Comparison of ENCODE assay signal across 29 cellular contexts in genomic region chr6:36920546-36920945, GRCh38. TPM values are rescaled to one million over a fixed set of nuclear protein-coding genes. Genes with fewer than 3 reads are reported as not detected.
A peak's percentile ranks its signal among the peaks of the same experiment; 100 is the strongest.
DNase-seq lines count a peak whose midpoint lies in the region; ATAC-seq, FAIRE-seq and TF ChIP-seq lines count a peak whose summit lies in the region.
"Had no signal": no experiment of that assay in that cellular context is flagged by ENCODE, and none has a peak within 500 bp of the region (broad histone marks: within the 10 kb centered on the region; RNA-seq: fewer than 3 reads in every experiment).

No MANE protein-coding gene starts in this region.

- TF ChIP-seq RAD21 in K562 (CRISPR knock-in tag; conservative IDR thresholded peaks at IDR 0.05 in 1 of 2, IDR thresholded peaks at IDR 0.05 in 1 of 2): no peak

- no peaks in the 10 kb centered on the region for H3K9me1 ChIP-seq in K562 (ENCODE audit: control insufficient read depth, insufficient read depth, low read length)

- H3K27me3 ChIP-seq in K562 (ENCODE audit: control insufficient read depth in 2 of 2, insufficient read depth in 2 of 2, low read length in 2 of 2): no peaks in the 10 kb centered on the region
- H3K27me3 ChIP-seq in left lung: no peaks in the 10 kb centered on the region
- no peaks in the 10 kb centered on the region for H3K27me3 ChIP-seq in uterus
- no peaks in the 10 kb centered on the region for H3K27me3 ChIP-seq in H7 (ENCODE audit: control insufficient read depth, insufficient read depth, low read length)

- H3K36me3 ChIP-seq in K562 (ENCODE audit: control insufficient read depth, insufficient read depth, low read length) (peaks cover 91% of the 10 kb centered on the region), left lung (peaks cover 0 to 100% of the 10 kb centered on the region in 2 donors), uterus (no peaks in the 10 kb centered on the region), H7 (replicated peaks; ENCODE audit: control insufficient read depth, insufficient read depth, low read length) (no peaks in the 10 kb centered on the region)
- H3K36me3 ChIP-seq: prostate gland had no signal

- H3K79me2 ChIP-seq in K562 (ENCODE audit: control insufficient read depth, insufficient read depth, low read length): no peaks in the 10 kb centered on the region

- no peak overlapping the region for H3K4me2 ChIP-seq in K562 (ENCODE audit: insufficient read depth, low read length)

- no peak overlapping the region for H2AFZ ChIP-seq in K562 (ENCODE audit: low read depth, low read length)

- no peaks in the 10 kb centered on the region for H3K4me1 ChIP-seq in K562 (replicated peaks in 1 of 2; ENCODE audit: control insufficient read depth in 2 of 2, insufficient read depth in 2 of 2, low read length in 2 of 2)
- H3K4me1 ChIP-seq in left lung: peaks cover 26% of the 10 kb centered on the region in 2 donors
- peaks cover 7 to 13% of the 10 kb centered on the region in 2 donors for H3K4me1 ChIP-seq in uterus
- H3K4me1 ChIP-seq: Caco-2 had no signal

- H3K9me3 ChIP-seq in K562 (replicated peaks; ENCODE audit: control insufficient read depth, insufficient read depth, low read depth, low read length) (no peaks in the 10 kb centered on the region), left lung (no peaks in the 10 kb centered on the region), uterus (no peaks in the 10 kb centered on the region)
- H3K9me3 ChIP-seq: Caco-2, prostate gland, thoracic aorta had no signal

- H3K9ac ChIP-seq in K562 (ENCODE audit: insufficient read depth in 1 of 2, low read depth in 2 of 2, low read length in 2 of 2): no peak overlapping the region

- TF ChIP-seq CTCF in K562 (IDR thresholded peaks at IDR 0.05 in 2 of 3, conservative IDR thresholded peaks at IDR 0.05 in 1 of 3; ENCODE audit: insufficient read depth in 2 of 3, low read depth in 1 of 3, low read length in 3 of 3) (no peak), left lung (IDR thresholded peaks at IDR 0.05) (no peak), uterus (IDR thresholded peaks at IDR 0.05) (no peak)

- WGBS in K562 (ENCODE audit: insufficient coverage, low coverage, missing lambda C conversion rate): 78% methylated on average over 5 of the region's 5 CpGs

- intact Hi-C loops in Right ventricle myocardium superior (cut with DNase I): no loop called here
- intact Hi-C loops in left cardiac atrium (cut with DNase I): no loop called here
- intact Hi-C loops in K562 (cut with micrococcal nuclease): no loop called here
- intact Hi-C loops in left lung (cut with DNase I): no loop called here
- intact Hi-C loops in uterus (cut with DNase I; ENCODE audit: low total_unique reads): no loop called here

- H3K27ac ChIP-seq in K562 (ENCODE audit: extremely low read depth, low read depth, low read length) (no peak overlapping the region), left lung (peak overlapping the region; percentile 55 to 58), uterus (peak overlapping the region; percentile 60 to 91)
- H3K27ac ChIP-seq: coronary artery, prostate gland, thoracic aorta, WERI-Rb-1 had no signal

- no peaks in the 10 kb centered on the region for H4K20me1 ChIP-seq in K562 (replicated peaks; ENCODE audit: control insufficient read depth, insufficient read depth, low read length)

- TF ChIP-seq EP300 in K562 (IDR thresholded peaks at IDR 0.05; ENCODE audit: low read length): no peak

- BruUV-seq in K562 (replicated peaks; lab: Mats Ljungman, UMichigan): no TSS peak

- FAIRE-seq in K562 (lab: Jason Lieb, UNC): no peak
- FAIRE-seq: small intestine had no signal

- H3K4me3 ChIP-seq in K562 (no peak overlapping the region), left lung (no peak overlapping the region), uterus (no peak overlapping the region), H7 (ENCODE audit: insufficient read depth, low read depth, low read length) (no peak overlapping the region)
- H3K4me3 ChIP-seq: coronary artery, prostate gland, thoracic aorta had no signal

- in situ Hi-C loops in K562 (cut with MboI): no loop called here

- POLR2A ChIA-PET in K562 (lab: Yijun Ruan, JAX): no interaction called here

- CTCF ChIA-PET in K562 (lab: Yijun Ruan, JAX; ENCODE audit: low intra/inter-chr PET ratio): no interaction called here

- DNase-seq in Right ventricle myocardium superior (no peak), left cardiac atrium (no peak), K562 (ENCODE audit: extremely low read depth in 1 of 4, low spot score in 3 of 4) (no peak), left lung (no peak), uterus (peak in 1 of 2 donors; percentile 52), H7 (no peak), UCSD-AML1 (lab: John Stamatoyannopoulos, UW; ENCODE audit: unreplicated experiment) (no peak), NCI-H1105 treated with DMSO at 0.1 percent for 48 hours (lab: John Stamatoyannopoulos, UW) (no peak)
- DNase-seq: activated CD4-positive, alpha-beta T cell treated with anti-CD3 and anti-CD28 coated beads, Interleukin-2, amount 10 ng/mL, durations not matched to agents 7 days and 5 days; activated CD8-positive, alpha-beta memory T cell treated with anti-CD3 and anti-CD28 coated beads, Interleukin-2, amount 10 ng/mL, durations not matched to agents 7 days and 5 days; activated naive CD8-positive, alpha-beta T cell treated with anti-CD3 and anti-CD28 coated beads, Interleukin-2, amount 10 ng/mL, durations not matched to agents 7 days and 5 days; Caco-2; endodermal cell; H9; hippocampal formation; NCI-H1436 treated with DMSO at 0.1 percent for 48 hours; NCI-H2171 treated with DMSO at 0.1 percent for 48 hours; NCI-H526; RPMI8226; small intestine; WERI-Rb-1 had no signal

- ATAC-seq in Right ventricle myocardium superior (ENCODE audit: poor library complexity) (peak; percentile 27), left cardiac atrium (no peak), K562 (no peak), left lung (peak; percentile 5)
- ATAC-seq: activated CD8-positive, alpha-beta memory T cell treated with anti-CD3 and anti-CD28 coated beads, Interleukin-2, amount 10 ng/mL, durations not matched to agents 7 days and 5 days; activated T-helper 17 cell treated with anti-CD3 and anti-CD28 coated beads, Interleukin-2, amount 50 U/mL, for 72 hours; SK-N-SH treated with all-trans-retinoic acid at 6 μM for 48 hours; stimulated activated memory B cell treated with anti-CD40 and anti-IgM and Interleukin-4, amounts not matched to agents 10 μg/mL and 1 μg/mL and 100 μg/mL, for 72 hours had no signal

- TF ChIP-seq POLR2A in K562 (conservative IDR thresholded peaks at IDR 0.05): no peak
- TF ChIP-seq POLR2A in uterus (IDR thresholded peaks at IDR 0.05): no peak

RNA-seq across cellular contexts. Expression of gene PI16, which starts 34.0 kb away (rescaled TPM):
- total RNA-seq in Right ventricle myocardium superior (27.8 TPM), left cardiac atrium (10 to 100 TPM; 28.2 to 47.0 TPM), K562 (2014; rRNA removed) (0.12 and 0.18 TPM in 2 replicates), K562 (2014; rRNA removed; fragmentation: Illumina TruSeq; extraction: Trizol) (not detected in 2 replicates), K562 (2015; rRNA removed; fragmentation: Illumina TruSeq; extraction: Trizol) (not detected in 2 replicates), K562 (2021) (0.18 TPM in 1 of 2 replicates, not detected in the other), left lung (1 to 10 TPM; 2.5 TPM), uterus (10 to 100 TPM in 1 of 4 donors, 1 to 10 TPM in 3; 1.2 to 32.4 (median 6.7) TPM)
- total RNA-seq in K562 (2011; cell fraction: chromatin; rRNA removed; ENCODE audit: low replicate concordance): 0.42 TPM in 1 of 2 replicates, not detected in the other
- 0.33 TPM in 1 of 2 replicates, not detected in the other for total RNA-seq in K562 (2011; cell fraction: nucleolus; rRNA removed)
- total RNA-seq in K562 (2011; cell fraction: nucleoplasm; rRNA removed): 0.15 and 0.84 TPM in 2 replicates
- polyA plus RNA-seq in K562 (2011; rRNA removed) (0.06 TPM in 1 of 2 replicates, not detected in the other), K562 (2014; fragmentation: Illumina TruSeq; extraction: Trizol) (0.08 TPM in 1 of 2 replicates, not detected in the other), K562 (2014; fragmentation: Nextera tagmentation; extraction: Ambion mirVana) (not detected), K562 (2014; rRNA removed) (0.54 TPM in 1 of 2 replicates, not detected in the other)
- not detected in 2 replicates for polyA plus RNA-seq in K562 (2011; cell fraction: cytosol; rRNA removed)
- polyA plus RNA-seq in K562 (2011; cell fraction: nucleus; rRNA removed): 0.06 and 0.13 TPM in 2 replicates
- 0.10 and 0.64 TPM in 2 replicates for polyA plus RNA-seq in K562 (2012)
- polyA minus RNA-seq in K562 (2011; rRNA and poly(A)+ RNA removed): not detected in 2 replicates
- not detected in 2 replicates for polyA minus RNA-seq in K562 (2011; cell fraction: cytosol; rRNA and poly(A)+ RNA removed)
- 0.33 TPM in 1 of 2 replicates, not detected in the other for polyA minus RNA-seq in K562 (2011; cell fraction: nucleus; rRNA and poly(A)+ RNA removed)
- total RNA-seq in H7 (2014; rRNA removed; shearing (Covaris generic)): not detected in 2 replicates
- total RNA-seq: Caco-2, endodermal cell, fibroblast of lung, H9, lung microvascular endothelial cell had no signal

RNA-seq across cellular contexts. Expression of gene C6orf89, which starts 34.8 kb away (rescaled TPM):
- total RNA-seq in Right ventricle myocardium superior (73.2 TPM), left cardiac atrium (10 to 100 TPM; 62.9 to 74.1 TPM), K562 (2014; rRNA removed) (47.2 and 63.5 TPM in 2 replicates), K562 (2014; rRNA removed; fragmentation: Illumina TruSeq; extraction: Trizol) (81.6 and 89.0 TPM in 2 replicates), K562 (2015; rRNA removed; fragmentation: Illumina TruSeq; extraction: Trizol) (56.9 and 58.5 TPM in 2 replicates), K562 (2021) (74.8 and 80.1 TPM in 2 replicates), left lung (10 to 100 TPM; 53.3 to 59.6 TPM), uterus (10 to 100 TPM; 21.3 to 67.9 (median 42.6) TPM)
- total RNA-seq in K562 (2011; cell fraction: chromatin; rRNA removed; ENCODE audit: low replicate concordance): 94.9 and 122 TPM in 2 replicates
- 56.4 and 60.3 TPM in 2 replicates for total RNA-seq in K562 (2011; cell fraction: nucleolus; rRNA removed)
- 122 and 177 TPM in 2 replicates for total RNA-seq in K562 (2011; cell fraction: nucleoplasm; rRNA removed)
- polyA plus RNA-seq in K562 (2011; rRNA removed) (92.9 and 95.9 TPM in 2 replicates), K562 (2014; fragmentation: Illumina TruSeq; extraction: Trizol) (96.1 and 111 TPM in 2 replicates), K562 (2014; fragmentation: Nextera tagmentation; extraction: Ambion mirVana) (10 to 100 TPM; 35.2 to 41.9 TPM), K562 (2014; rRNA removed) (46.7 and 67.6 TPM in 2 replicates)
- 47.9 and 60.0 TPM in 2 replicates for polyA plus RNA-seq in K562 (2011; cell fraction: cytosol; rRNA removed)
- polyA plus RNA-seq in K562 (2011; cell fraction: nucleus; rRNA removed): 59.9 and 67.0 TPM in 2 replicates
- 71.0 and 74.5 TPM in 2 replicates for polyA plus RNA-seq in K562 (2012)
- polyA minus RNA-seq in K562 (2011; rRNA and poly(A)+ RNA removed): 51.7 and 54.4 TPM in 2 replicates
- 23.9 and 29.3 TPM in 2 replicates for polyA minus RNA-seq in K562 (2011; cell fraction: cytosol; rRNA and poly(A)+ RNA removed)
- polyA minus RNA-seq in K562 (2011; cell fraction: nucleus; rRNA and poly(A)+ RNA removed): 9.6 and 22.3 TPM in 2 replicates
- 15.6 and 19.9 TPM in 2 replicates for total RNA-seq in H7 (2014; rRNA removed; shearing (Covaris generic))

RNA-seq across cellular contexts. Expression of gene PPIL1, which starts 45.9 kb away (rescaled TPM):
- total RNA-seq in Right ventricle myocardium superior: 65.2 TPM
- total RNA-seq in left cardiac atrium: 10 to 100 TPM; 52.4 to 56.3 TPM
- total RNA-seq in K562 (2011; cell fraction: chromatin; rRNA removed; ENCODE audit: low replicate concordance): 16.9 and 22.0 TPM in 2 replicates
- 16.6 and 19.2 TPM in 2 replicates for total RNA-seq in K562 (2011; cell fraction: nucleolus; rRNA removed)
- total RNA-seq in K562 (2011; cell fraction: nucleoplasm; rRNA removed): 25.1 and 30.4 TPM in 2 replicates
- total RNA-seq in K562 (2014; rRNA removed): 65.8 and 86.0 TPM in 2 replicates
- total RNA-seq in K562 (2014; rRNA removed; fragmentation: Illumina TruSeq; extraction: Trizol): 130 and 132 TPM in 2 replicates
- total RNA-seq in K562 (2015; rRNA removed; fragmentation: Illumina TruSeq; extraction: Trizol): 107 and 119 TPM in 2 replicates
- 86.9 and 90.1 TPM in 2 replicates for total RNA-seq in K562 (2021)
- polyA plus RNA-seq in K562 (2011; rRNA removed): 113 and 137 TPM in 2 replicates
- polyA plus RNA-seq in K562 (2011; cell fraction: cytosol; rRNA removed): 95.1 and 112 TPM in 2 replicates
- polyA plus RNA-seq in K562 (2011; cell fraction: nucleus; rRNA removed): 24.2 and 38.0 TPM in 2 replicates
- 81.7 and 93.9 TPM in 2 replicates for polyA plus RNA-seq in K562 (2012)
- 116 and 156 TPM in 2 replicates for polyA plus RNA-seq in K562 (2014; fragmentation: Illumina TruSeq; extraction: Trizol)
- 100 to 1,000 TPM; 195 to 205 TPM for polyA plus RNA-seq in K562 (2014; fragmentation: Nextera tagmentation; extraction: Ambion mirVana)
- 87.9 and 108 TPM in 2 replicates for polyA plus RNA-seq in K562 (2014; rRNA removed)
- polyA minus RNA-seq in K562 (2011; rRNA and poly(A)+ RNA removed): 105 and 126 TPM in 2 replicates
- polyA minus RNA-seq in K562 (2011; cell fraction: cytosol; rRNA and poly(A)+ RNA removed): 34.9 and 49.9 TPM in 2 replicates
- polyA minus RNA-seq in K562 (2011; cell fraction: nucleus; rRNA and poly(A)+ RNA removed): 11.2 and 16.2 TPM in 2 replicates
- 10 to 100 TPM; 19.6 to 24.5 TPM for total RNA-seq in left lung
- 10 to 100 TPM; 22.8 to 36.0 (median 27.5) TPM for total RNA-seq in uterus
- 86.0 and 91.1 TPM in 2 replicates for total RNA-seq in H7 (2014; rRNA removed; shearing (Covaris generic))

Comparison
In these comparisons a context has a peak if more than half of its experiments do, and no peak if none do; other contexts are left out.
1. ATAC-seq: peak in Right ventricle myocardium superior (single experiment) and left lung (single experiment); none in left cardiac atrium (0 of 2) and K562 (single experiment).